Comparison of ENCODE assay signal across 32 cellular contexts in genomic region chr12:195951-196350, GRCh38. TPM values are rescaled to one million over a fixed set of nuclear protein-coding genes. Genes with fewer than 3 reads are reported as not detected.
"Had no signal": no experiment of that assay in that cellular context is flagged by ENCODE, and none has a peak within 500 bp of the region (broad histone marks: within the 10 kb centered on the region; RNA-seq: fewer than 3 reads in every experiment).

No MANE protein-coding gene starts in this region.

- H3K27ac ChIP-seq: ascending aorta, breast epithelium, cardiac muscle cell, coronary artery, esophagus muscularis mucosa, foreskin keratinocyte, gastrocnemius medialis had no signal

- H3K36me3 ChIP-seq: ascending aorta, breast epithelium, cardiac muscle cell, esophagus muscularis mucosa, gastrocnemius medialis had no signal

- H3K4me3 Mint-ChIP-seq: activated CD4-positive, alpha-beta memory T cell treated with anti-CD3 and anti-CD28 coated beads for 36 hours; activated CD4-positive, alpha-beta T cell treated with anti-CD3 and anti-CD28 coated beads for 36 hours; activated CD4-positive, alpha-beta T cell treated with anti-CD3 and anti-CD28 coated beads, Interleukin-2, amount 10 ng/mL, durations not matched to agents 24 days and 14 days; activated CD8-positive, alpha-beta memory T cell treated with anti-CD3 and anti-CD28 coated beads, Interleukin-2, amount 10 ng/mL, durations not matched to agents 7 days and 5 days; activated CD8-positive, alpha-beta T cell treated with anti-CD3 and anti-CD28 coated beads, Interleukin-2, amount 10 ng/mL, durations not matched to agents 7 days and 5 days; activated naive CD4-positive, alpha-beta T cell treated with anti-CD3 and anti-CD28 coated beads for 36 hours; activated naive CD8-positive, alpha-beta T cell treated with anti-CD3 and anti-CD28 coated beads, Interleukin-2, amount 10 ng/mL, durations not matched to agents 7 days and 5 days; activated T-helper 1 cell treated with anti-CD3 and anti-CD28 coated beads, Interleukin-12 subunit alpha, Interleukin-12 subunit beta, Interleukin-2, Interleukin-4 antibody, amounts not matched to agents 30 ng/mL and 10 ng/mL and 1 ng/mL, durations not matched to agents 14 hours and 24 hours and 36 hours; brain; dendritic cell treated with granulocyte-macrophage colony-stimulating factor and Interleukin-4, amounts not matched to agents 40 ng/mL and 50 ng/mL, for 4 days; effector memory CD8-positive, alpha-beta T cell had no signal

- H3K4me1 ChIP-seq: ascending aorta, breast epithelium, foreskin keratinocyte had no signal

- DNase-seq: activated CD4-positive, alpha-beta memory T cell treated with anti-CD3 and anti-CD28 coated beads for 36 hours; activated CD4-positive, alpha-beta T cell treated with anti-CD3 and anti-CD28 coated beads for 36 hours; activated CD4-positive, alpha-beta T cell treated with anti-CD3 and anti-CD28 coated beads, Interleukin-2, amount 10 ng/mL, durations not matched to agents 24 days and 14 days; activated CD4-positive, CD25-positive, alpha-beta regulatory T cell; activated CD4-positive, CD25-positive, alpha-beta regulatory T cell treated with anti-CD3 and anti-CD28 coated beads, Interleukin-2, amount 50 U/mL, for 72 hours; activated CD8-positive, alpha-beta memory T cell treated with anti-CD3 and anti-CD28 coated beads, Interleukin-2, amount 10 ng/mL, durations not matched to agents 7 days and 5 days; activated CD8-positive, alpha-beta memory T cell treated with anti-CD3 and anti-CD28 coated beads, Interleukin-2, amount 50 U/mL, for 4 hours; activated CD8-positive, alpha-beta T cell treated with anti-CD3 and anti-CD28 coated beads, Interleukin-2, amount 10 ng/mL, durations not matched to agents 7 days and 5 days; activated effector memory CD4-positive, alpha-beta T cell treated with anti-CD3 and anti-CD28 coated beads, Interleukin-2, amount 50 U/mL, for 16 hours; activated naive CD4-positive, alpha-beta T cell treated with anti-CD3 and anti-CD28 coated beads for 36 hours; activated naive CD8-positive, alpha-beta T cell treated with anti-CD3 and anti-CD28 coated beads, Interleukin-2, amount 10 ng/mL, durations not matched to agents 7 days and 5 days; activated T-cell treated with anti-CD3 and anti-CD28 coated beads, Interleukin-2, amount 50 U/mL, for 1 hour; activated T-cell treated with anti-CD3 and anti-CD28 coated beads, Interleukin-2, amount 50 U/mL, for 48 hours; central memory CD4-positive, alpha-beta T cell; cerebellar nuclear complex; effector CD4-positive, alpha-beta T cell; effector memory CD8-positive, alpha-beta T cell; erythroblast; foreskin keratinocyte; gastrocnemius medialis; T-helper 2 cell had no signal

- H3K4me3 ChIP-seq: ascending aorta, breast epithelium, cardiac muscle cell, coronary artery, esophagus muscularis mucosa, gastrocnemius medialis had no signal

- H3K4me1 Mint-ChIP-seq: activated CD4-positive, alpha-beta T cell treated with anti-CD3 and anti-CD28 coated beads for 36 hours; activated CD4-positive, alpha-beta T cell treated with anti-CD3 and anti-CD28 coated beads, Interleukin-2, amount 10 ng/mL, durations not matched to agents 24 days and 14 days; activated CD8-positive, alpha-beta memory T cell treated with anti-CD3 and anti-CD28 coated beads, Interleukin-2, amount 10 ng/mL, durations not matched to agents 7 days and 5 days; activated naive CD8-positive, alpha-beta T cell treated with anti-CD3 and anti-CD28 coated beads, Interleukin-2, amount 10 ng/mL, durations not matched to agents 7 days and 5 days had no signal

- H3K27me3 ChIP-seq: ascending aorta had no signal

- H3K36me3 Mint-ChIP-seq: activated CD4-positive, alpha-beta memory T cell treated with anti-CD3 and anti-CD28 coated beads for 36 hours; activated CD8-positive, alpha-beta memory T cell treated with anti-CD3 and anti-CD28 coated beads, Interleukin-2, amount 10 ng/mL, durations not matched to agents 7 days and 5 days; activated naive CD4-positive, alpha-beta T cell treated with anti-CD3 and anti-CD28 coated beads, Interleukin-2, amount 50 U/mL, for 72 hours; activated naive CD8-positive, alpha-beta T cell treated with anti-CD3 and anti-CD28 coated beads, Interleukin-2, amount 10 ng/mL, durations not matched to agents 7 days and 5 days; brain had no signal

- H3K27ac Mint-ChIP-seq: activated CD4-positive, alpha-beta memory T cell treated with anti-CD3 and anti-CD28 coated beads for 36 hours; activated CD4-positive, alpha-beta T cell treated with anti-CD3 and anti-CD28 coated beads for 36 hours; activated CD4-positive, alpha-beta T cell treated with anti-CD3 and anti-CD28 coated beads, Interleukin-2, amount 10 ng/mL, durations not matched to agents 24 days and 14 days; activated CD8-positive, alpha-beta memory T cell treated with anti-CD3 and anti-CD28 coated beads, Interleukin-2, amount 10 ng/mL, durations not matched to agents 7 days and 5 days; activated CD8-positive, alpha-beta T cell treated with anti-CD3 and anti-CD28 coated beads, Interleukin-2, amount 10 ng/mL, durations not matched to agents 7 days and 5 days; activated naive CD4-positive, alpha-beta T cell treated with anti-CD3 and anti-CD28 coated beads for 36 hours; activated naive CD4-positive, alpha-beta T cell treated with anti-CD3 and anti-CD28 coated beads, Interleukin-2, amount 50 U/mL, for 72 hours; activated naive CD8-positive, alpha-beta T cell treated with anti-CD3 and anti-CD28 coated beads, Interleukin-2, amount 10 ng/mL, durations not matched to agents 7 days and 5 days; activated T-helper 1 cell treated with anti-CD3 and anti-CD28 coated beads, Interleukin-12 subunit alpha, Interleukin-12 subunit beta, Interleukin-2, Interleukin-4 antibody, amounts not matched to agents 30 ng/mL and 10 ng/mL and 1 ng/mL, durations not matched to agents 14 hours and 24 hours and 36 hours; activated T-helper 2 cell treated with anti-CD3 and anti-CD28 coated beads, Interferon-gamma antibody, Interleukin-2, Interleukin-4, amounts not matched to agents 10 μg/mL and 5 μg/mL and 100 μg/mL, durations not matched to agents 14 hours and 24 hours and 36 hours; brain; dendritic cell treated with granulocyte-macrophage colony-stimulating factor and Interleukin-4, amounts not matched to agents 40 ng/mL and 50 ng/mL, for 4 days; effector memory CD8-positive, alpha-beta T cell had no signal

- H3K9me3 ChIP-seq: ascending aorta, breast epithelium, esophagus muscularis mucosa, gastrocnemius medialis had no signal

- H3K9me3 Mint-ChIP-seq: activated CD4-positive, alpha-beta memory T cell treated with anti-CD3 and anti-CD28 coated beads for 36 hours; activated CD4-positive, alpha-beta T cell treated with anti-CD3 and anti-CD28 coated beads, Interleukin-2, amount 10 ng/mL, durations not matched to agents 24 days and 14 days; activated naive CD4-positive, alpha-beta T cell treated with anti-CD3 and anti-CD28 coated beads for 36 hours; activated naive CD4-positive, alpha-beta T cell treated with anti-CD3 and anti-CD28 coated beads, Interleukin-2, amount 50 U/mL, for 72 hours; activated naive CD8-positive, alpha-beta T cell treated with anti-CD3 and anti-CD28 coated beads, Interleukin-2, amount 10 ng/mL, durations not matched to agents 7 days and 5 days; dendritic cell treated with granulocyte-macrophage colony-stimulating factor and Interleukin-4, amounts not matched to agents 40 ng/mL and 50 ng/mL, for 4 days; effector memory CD8-positive, alpha-beta T cell had no signal

RNA-seq across cellular contexts. Expression of gene SLC6A12, which starts 18.0 kb away (rescaled TPM):
- total RNA-seq: activated CD4-positive, alpha-beta T cell treated with anti-CD3 and anti-CD28 coated beads, Interleukin-2, amount 10 ng/mL, durations not matched to agents 24 days and 14 days; activated CD8-positive, alpha-beta T cell treated with anti-CD3 and anti-CD28 coated beads, Interleukin-2, amount 10 ng/mL, durations not matched to agents 7 days and 5 days; activated naive CD4-positive, alpha-beta T cell treated with anti-CD3 and anti-CD28 coated beads, Interleukin-2, amount 50 U/mL, for 72 hours; activated naive CD8-positive, alpha-beta T cell treated with anti-CD3 and anti-CD28 coated beads, Interleukin-2, amount 10 ng/mL, durations not matched to agents 7 days and 5 days; activated T-helper 1 cell treated with anti-CD3 and anti-CD28 coated beads, Interleukin-12 subunit alpha, Interleukin-12 subunit beta, Interleukin-2, Interleukin-4 antibody, amounts not matched to agents 30 ng/mL and 10 ng/mL and 1 ng/mL, durations not matched to agents 14 hours and 24 hours and 36 hours; foreskin keratinocyte; T-helper 1 cell treated with Interleukin-12 subunit alpha and Interleukin-12 subunit beta and Interleukin-4 antibody, amounts not matched to agents 30 ng/mL and 1 ng/mL, for 36 hours had no signal
- polyA plus RNA-seq: foreskin keratinocyte had no signal
